Comparison of ENCODE assay signal across 8 cellular contexts in genomic region chr10:5411941-5412276, GRCh38.
DNase-seq lines count a peak whose midpoint lies in the region; ATAC-seq and TF ChIP-seq lines count a peak whose summit lies in the region.

No MANE protein-coding gene starts in this region.

- TF ChIP-seq CTCF in AG09309 (IDR thresholded peaks at IDR 0.05; ENCODE audit: control insufficient read depth, insufficient read depth, low read depth, low read length, missing control alignments): no peak

- H3K9me3 ChIP-seq in adipocyte (ENCODE audit: control insufficient read depth, low read length) (no peaks in the 10 kb centered on the region), muscle layer of duodenum (ENCODE audit: control insufficient read depth in 1 of 2, low read length in 2 of 2) (no peaks in the 10 kb centered on the region)

- H3K27ac ChIP-seq in muscle layer of duodenum (ENCODE audit: low read length): no peak overlapping the region

- DNase-seq in AG09309 (ENCODE audit: low read depth): no peak
- DNase-seq in adipocyte (ENCODE audit: low read depth): peak; percentile 25
- no peak for DNase-seq in NK-92 treated with Interleukin-12 subunit alpha and Interleukin-12 subunit beta, amount 100 ng/mL, for 24 hours (lab: John Stamatoyannopoulos, UW)
- DNase-seq in stimulated activated CD8-positive, alpha-beta memory T cell treated with anti-CD3 and anti-CD28 coated beads, Interleukin-4, amount 100 ng/mL, for 48 hours: no peak

- H3K27me3 ChIP-seq in adipocyte (replicated peaks; ENCODE audit: control insufficient read depth, insufficient read depth, low read length) (no peaks in the 10 kb centered on the region), muscle layer of duodenum (ENCODE audit: low read depth, low read length) (no peaks in the 10 kb centered on the region)

- H3K4me3 ChIP-seq in AG09309 (ENCODE audit: control insufficient read depth, low read depth, low read length) (peak overlapping the region; percentile 85), adipocyte (ENCODE audit: low read length) (peak overlapping the region; percentile 80), muscle layer of duodenum (ENCODE audit: low read depth in 1 of 2, low read length in 2 of 2) (peak overlapping the region; percentile 72 to 91)

- H3K36me3 ChIP-seq in adipocyte (ENCODE audit: control insufficient read depth, insufficient read depth, low read length, severe bottlenecking) (no peaks in the 10 kb centered on the region), muscle layer of duodenum (ENCODE audit: control insufficient read depth in 1 of 2, insufficient read depth in 2 of 2, low read length in 2 of 2) (no peaks in the 10 kb centered on the region)

- H3K4me1 ChIP-seq in adipocyte (ENCODE audit: control insufficient read depth, insufficient read depth, low read length) (peaks cover 11% of the 10 kb centered on the region), muscle layer of duodenum (ENCODE audit: control insufficient read depth in 1 of 2, insufficient read depth in 2 of 2, low read length in 2 of 2) (no peaks in the 10 kb centered on the region)

- ATAC-seq in HG03025 (IDR thresholded peaks at IDR 0.05; ENCODE audit: low FRiP score, unreplicated experiment) (peak; percentile 8), GM19035 (IDR thresholded peaks at IDR 0.05; ENCODE audit: unreplicated experiment) (no peak), HG02870 (IDR thresholded peaks at IDR 0.05; ENCODE audit: unreplicated experiment) (no peak)

- peak overlapping the region; percentile 68 for H3K9ac ChIP-seq in adipocyte (ENCODE audit: low read length)
